18 cellular contexts compared by ENCODE assay signal in genomic region chr3:157405457-157405856, GRCh38. TPM values are rescaled to one million over a fixed set of nuclear protein-coding genes. Genes with fewer than 3 reads are reported as not detected.
DNase-seq lines count a peak whose midpoint lies in the region; ATAC-seq, FAIRE-seq and TF ChIP-seq lines count a peak whose summit lies in the region.
"Had no signal": no experiment of that assay in that cellular context is flagged by ENCODE, and none has a peak within 500 bp of the region (broad histone marks: within the 10 kb centered on the region; RNA-seq: fewer than 3 reads in every experiment).

No MANE protein-coding gene starts in this region.

- TF ChIP-seq CTCF in fibroblast of villous mesenchyme (IDR thresholded peaks at IDR 0.05; ENCODE audit: insufficient read depth, low read depth, low read length): no peak

- no peak for ATAC-seq in GM21367 (IDR thresholded peaks at IDR 0.05; ENCODE audit: unreplicated experiment)
- no peak for ATAC-seq in HG02884 (IDR thresholded peaks at IDR 0.05; ENCODE audit: unreplicated experiment)
- ATAC-seq: foreskin keratinocyte, pancreas had no signal

- H3K4me3 ChIP-seq in fibroblast of villous mesenchyme (ENCODE audit: low read depth, low read length): no peak overlapping the region
- H3K4me3 ChIP-seq: ascending aorta, left ventricle myocardium inferior, pancreas had no signal

- DNase-seq in DMS 273 (lab: John Stamatoyannopoulos, UW; ENCODE audit: unreplicated experiment) (peak; percentile 51), DMS 273 treated with DMSO at 0.1 percent for 48 hours (lab: John Stamatoyannopoulos, UW) (no peak), amniotic epithelial cell (ENCODE audit: low read depth) (peak; percentile 55), fibroblast of villous mesenchyme (ENCODE audit: low read depth) (peak; percentile 10), urothelium cell line (ENCODE audit: low spot score) (peak; percentile 13), putamen (ENCODE audit: low spot score) (no peak)
- DNase-seq: activated CD4-positive, alpha-beta T cell treated with anti-CD3 and anti-CD28 coated beads for 48 hours; activated naive CD4-positive, alpha-beta T cell; DND-41; foreskin keratinocyte; left ventricle myocardium inferior; NCI-H1417 treated with DMSO at 0.1 percent for 48 hours; NCI-H446; pancreas; small intestine had no signal

- no peak for FAIRE-seq in urothelium cell line (lab: Jason Lieb, UNC)
- FAIRE-seq: pancreas, small intestine had no signal

RNA-seq across cellular contexts. Expression of gene PTX3, which starts 31.2 kb away (rescaled TPM):
- total RNA-seq in fibroblast of villous mesenchyme: 22.5 and 47.0 TPM in 2 replicates

Comparison
In these comparisons a context has a peak if more than half of its experiments do, and no peak if none do; other contexts are left out.
1. DNase-seq: peak in DMS 273 (single experiment), amniotic epithelial cell (single experiment), fibroblast of villous mesenchyme (single experiment) and urothelium cell line (single experiment); none in DMS 273 treated with DMSO at 0.1 percent for 48 hours (single experiment) and putamen (single experiment).